ENCODE assay signal across 1 cellular context in the genomic region with DNA sequence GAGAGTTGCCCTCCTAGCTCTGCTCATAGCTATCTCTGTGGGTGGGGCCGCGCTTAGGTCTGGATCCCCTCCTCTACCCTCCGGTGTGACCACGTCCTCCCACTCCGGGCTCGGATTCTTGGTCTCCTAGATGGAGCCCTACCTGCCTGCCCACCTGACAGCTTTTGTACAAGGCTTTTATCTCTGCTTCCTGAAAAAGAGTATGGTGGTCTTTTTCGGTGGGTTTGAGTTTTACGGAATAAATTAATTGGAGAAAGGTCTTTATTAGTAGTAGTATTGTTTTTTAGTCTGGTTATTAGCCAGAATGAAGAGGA.
TF ChIP-seq lines count a peak whose summit lies in the region.

No MANE protein-coding gene starts in this region.

TF ChIP-seq in SK-N-SH, 30 proteins besides CTCF, POLR2A, EP300 and RAD21 (continued from another document):
- TF ChIP-seq, protein P1, sequence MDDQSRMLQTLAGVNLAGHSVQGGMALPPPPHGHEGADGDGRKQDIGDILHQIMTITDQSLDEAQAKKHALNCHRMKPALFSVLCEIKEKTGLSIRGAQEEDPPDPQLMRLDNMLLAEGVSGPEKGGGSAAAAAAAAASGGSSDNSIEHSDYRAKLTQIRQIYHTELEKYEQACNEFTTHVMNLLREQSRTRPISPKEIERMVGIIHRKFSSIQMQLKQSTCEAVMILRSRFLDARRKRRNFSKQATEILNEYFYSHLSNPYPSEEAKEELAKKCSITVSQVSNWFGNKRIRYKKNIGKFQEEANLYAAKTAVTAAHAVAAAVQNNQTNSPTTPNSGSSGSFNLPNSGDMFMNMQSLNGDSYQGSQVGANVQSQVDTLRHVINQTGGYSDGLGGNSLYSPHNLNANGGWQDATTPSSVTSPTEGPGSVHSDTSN (IDR thresholded peaks at IDR 0.05) = no peak
- TF ChIP-seq RCOR1 (IDR thresholded peaks at IDR 0.05; ENCODE audit: low read length) = no peak
- TF ChIP-seq GATA2 (CRISPR knock-in tag; IDR thresholded peaks at IDR 0.05) = no peak
- TF ChIP-seq NFIC (IDR thresholded peaks at IDR 0.05; ENCODE audit: borderline replicate concordance) = no peak
- TF ChIP-seq, protein P2, sequence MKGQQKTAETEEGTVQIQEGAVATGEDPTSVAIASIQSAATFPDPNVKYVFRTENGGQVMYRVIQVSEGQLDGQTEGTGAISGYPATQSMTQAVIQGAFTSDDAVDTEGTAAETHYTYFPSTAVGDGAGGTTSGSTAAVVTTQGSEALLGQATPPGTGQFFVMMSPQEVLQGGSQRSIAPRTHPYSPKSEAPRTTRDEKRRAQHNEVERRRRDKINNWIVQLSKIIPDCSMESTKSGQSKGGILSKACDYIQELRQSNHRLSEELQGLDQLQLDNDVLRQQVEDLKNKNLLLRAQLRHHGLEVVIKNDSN (IDR thresholded peaks at IDR 0.05; ENCODE audit: borderline replicate concordance, low read depth) = no peak
- TF ChIP-seq RFX5 (IDR thresholded peaks at IDR 0.05; ENCODE audit: low read length) = no peak
- TF ChIP-seq, protein P3, sequence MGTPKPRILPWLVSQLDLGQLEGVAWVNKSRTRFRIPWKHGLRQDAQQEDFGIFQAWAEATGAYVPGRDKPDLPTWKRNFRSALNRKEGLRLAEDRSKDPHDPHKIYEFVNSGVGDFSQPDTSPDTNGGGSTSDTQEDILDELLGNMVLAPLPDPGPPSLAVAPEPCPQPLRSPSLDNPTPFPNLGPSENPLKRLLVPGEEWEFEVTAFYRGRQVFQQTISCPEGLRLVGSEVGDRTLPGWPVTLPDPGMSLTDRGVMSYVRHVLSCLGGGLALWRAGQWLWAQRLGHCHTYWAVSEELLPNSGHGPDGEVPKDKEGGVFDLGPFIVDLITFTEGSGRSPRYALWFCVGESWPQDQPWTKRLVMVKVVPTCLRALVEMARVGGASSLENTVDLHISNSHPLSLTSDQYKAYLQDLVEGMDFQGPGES (IDR thresholded peaks at IDR 0.05; ENCODE audit: low read depth, low read length) = no peak
